8 cellular contexts compared by ENCODE assay signal in the genomic region with DNA sequence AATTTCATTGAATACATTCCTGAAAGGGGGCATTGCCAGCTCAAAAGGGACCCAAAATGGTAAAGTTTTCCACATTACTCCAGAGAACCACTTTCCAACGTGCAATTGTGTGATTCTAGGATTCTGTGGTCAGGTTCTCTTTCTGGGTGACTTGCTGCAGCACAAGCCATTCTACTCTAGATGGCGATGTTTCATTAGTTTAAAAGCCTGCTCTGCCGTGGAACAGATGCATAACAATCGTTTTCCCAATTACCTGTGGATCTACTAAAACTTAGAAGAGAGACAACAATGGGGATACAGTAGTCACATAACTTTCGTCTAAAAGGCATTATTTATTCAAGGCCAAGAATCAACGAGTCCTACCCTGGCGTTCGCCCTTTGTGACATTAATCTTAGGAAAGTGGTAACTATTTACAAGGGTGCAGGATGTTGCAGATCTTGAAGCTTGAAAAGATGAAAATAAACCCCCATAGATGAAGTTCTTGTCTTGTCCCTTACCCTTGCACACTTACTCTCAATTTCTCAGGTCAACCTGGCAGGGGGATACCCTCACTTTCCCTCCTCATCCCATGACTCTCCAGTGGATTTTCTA.
DNase-seq lines count a peak whose midpoint lies in the region; ATAC-seq and TF ChIP-seq lines count a peak whose summit lies in the region.

No MANE protein-coding gene starts in this region.

- no peak for TF ChIP-seq EP300 in SK-N-SH (IDR thresholded peaks at IDR 0.05; ENCODE audit: borderline replicate concordance in 1 of 2, low read depth in 1 of 2, low read length in 1 of 2)

- POLR2A ChIA-PET in SK-N-SH (lab: Yijun Ruan, JAX), result no interaction called here

- H3K9me3 ChIP-seq in SK-N-SH (no peaks in the 10 kb centered on the region), osteoblast (ENCODE audit: low read depth, low read length) (no peaks in the 10 kb centered on the region)

- H3K4me3 ChIP-seq in SK-N-SH (ENCODE audit: low read depth in 2 of 2, low read length in 1 of 2) (no peak overlapping the region; a peak in 1 of 4 replicates), fibroblast of the aortic adventitia (ENCODE audit: low read depth, low read length) (no peak overlapping the region), osteoblast (ENCODE audit: insufficient read depth, low read length) (no peak overlapping the region)

- no peaks in the 10 kb centered on the region for H3K9me2 ChIP-seq in SK-N-SH

- ATAC-seq in GM19397 (IDR thresholded peaks at IDR 0.05; ENCODE audit: unreplicated experiment) (peak; percentile 52), GM21825 (IDR thresholded peaks at IDR 0.05; ENCODE audit: unreplicated experiment) (no peak), GM18858 (IDR thresholded peaks at IDR 0.05; ENCODE audit: unreplicated experiment) (no peak)

- DNase-seq in DMS79 (lab: John Stamatoyannopoulos, UW) (peak; percentile 9), M059J (ENCODE audit: low read depth) (peak; percentile 40), SK-N-SH (peak; percentile 40), fibroblast of the aortic adventitia (ENCODE audit: low read depth) (peak; percentile 65), osteoblast (ENCODE audit: insufficient read length, low spot score, missing footprints) (peak; percentile 57)

- no peak overlapping the region for H3K4me2 ChIP-seq in SK-N-SH
- H3K4me2 ChIP-seq in osteoblast (ENCODE audit: insufficient read depth, low read length), result no peak overlapping the region

- H3K27ac ChIP-seq in SK-N-SH (ENCODE audit: low read depth in 2 of 2, low read length in 1 of 2), result no peak overlapping the region
- no peak overlapping the region for H3K27ac ChIP-seq in osteoblast (ENCODE audit: low read depth, low read length)

- H4K20me1 ChIP-seq in SK-N-SH (ENCODE audit: insufficient read depth) (no peaks in the 10 kb centered on the region), osteoblast (ENCODE audit: insufficient read depth, low read length) (no peaks in the 10 kb centered on the region)

- H3K9ac ChIP-seq in SK-N-SH, result no peak overlapping the region

- no peak overlapping the region for H2AFZ ChIP-seq in SK-N-SH (ENCODE audit: low read depth)
- no peak overlapping the region for H2AFZ ChIP-seq in osteoblast (ENCODE audit: low read length)

- H3K36me3 ChIP-seq in SK-N-SH (replicated peaks in 1 of 2; ENCODE audit: control insufficient read depth in 1 of 2, insufficient read depth in 2 of 2, low read length in 1 of 2), result no peaks in the 10 kb centered on the region
- no peaks in the 10 kb centered on the region for H3K36me3 ChIP-seq in osteoblast (ENCODE audit: insufficient read depth, low read length)

- peak; percentile 89 for TF ChIP-seq CTCF in SK-N-SH (IDR thresholded peaks at IDR 0.05)
- peak; percentile 91 for TF ChIP-seq CTCF in fibroblast of the aortic adventitia (IDR thresholded peaks at IDR 0.05; ENCODE audit: insufficient read depth, low read length)
- TF ChIP-seq CTCF in osteoblast (IDR thresholded peaks at IDR 0.05; ENCODE audit: extremely low read depth, low read depth, low read length), result peak; percentile 81

- peaks cover 19% of the 10 kb centered on the region; the same call in 1 of the 2 replicates for H3K27me3 ChIP-seq in SK-N-SH (ENCODE audit: insufficient read depth)
- H3K27me3 ChIP-seq in osteoblast (ENCODE audit: insufficient read depth, low read length), result no peaks in the 10 kb centered on the region

- WGBS in SK-N-SH (ENCODE audit: low lambda C conversion rate), result under 1% methylated on average over 8 of the region's 8 CpGs

- H3F3A ChIP-seq in SK-N-SH (replicated peaks; ENCODE audit: insufficient read depth), result no peaks in the 10 kb centered on the region

- H3K4me1 ChIP-seq in SK-N-SH (ENCODE audit: control insufficient read depth in 1 of 2, insufficient read depth in 2 of 2, low read depth in 1 of 2, low read length in 1 of 2), result peaks cover 0 to 2% of the 10 kb centered on the region in 2 experiments; a peak in 2 of 4 replicates
- H3K4me1 ChIP-seq in osteoblast (ENCODE audit: insufficient read depth, low read length), result no peaks in the 10 kb centered on the region

- CTCF ChIA-PET in SK-N-SH (lab: Yijun Ruan, JAX), result interaction anchor here (0.6 to 6.2 kb wide), 20 partner anchors 10 to 1126 kb away, joined by 3 to 54 read pairs (median 4); no protein-coding TSS in a partner anchor

- peak; percentile 91 for TF ChIP-seq RAD21 in SK-N-SH (IDR thresholded peaks at IDR 0.05; ENCODE audit: low read length)

- H3K79me2 ChIP-seq in SK-N-SH (ENCODE audit: insufficient read depth) (no peaks in the 10 kb centered on the region), osteoblast (ENCODE audit: insufficient read depth, low read length) (no peaks in the 10 kb centered on the region)

TF ChIP-seq in SK-N-SH, 30 proteins besides CTCF, POLR2A, EP300 and RAD21:
- TF ChIP-seq SMC3 (IDR thresholded peaks at IDR 0.05; ENCODE audit: low read depth, low read length), result peak; percentile 74
- no peak for TF ChIP-seq SIN3A (IDR thresholded peaks at IDR 0.05; ENCODE audit: borderline replicate concordance, low read depth, low read length)

Comparison
In these comparisons a context has a peak if more than half of its experiments do, and no peak if none do; other contexts are left out.
1. DNase-seq: peak in every context shown above with its lines; median percentile 65 in fibroblast of the aortic adventitia; 57 in osteoblast; 40 in M059J; 40 in SK-N-SH; 9 in DMS79.